ENCODE assay signal across 10 cellular contexts in the genomic region with DNA sequence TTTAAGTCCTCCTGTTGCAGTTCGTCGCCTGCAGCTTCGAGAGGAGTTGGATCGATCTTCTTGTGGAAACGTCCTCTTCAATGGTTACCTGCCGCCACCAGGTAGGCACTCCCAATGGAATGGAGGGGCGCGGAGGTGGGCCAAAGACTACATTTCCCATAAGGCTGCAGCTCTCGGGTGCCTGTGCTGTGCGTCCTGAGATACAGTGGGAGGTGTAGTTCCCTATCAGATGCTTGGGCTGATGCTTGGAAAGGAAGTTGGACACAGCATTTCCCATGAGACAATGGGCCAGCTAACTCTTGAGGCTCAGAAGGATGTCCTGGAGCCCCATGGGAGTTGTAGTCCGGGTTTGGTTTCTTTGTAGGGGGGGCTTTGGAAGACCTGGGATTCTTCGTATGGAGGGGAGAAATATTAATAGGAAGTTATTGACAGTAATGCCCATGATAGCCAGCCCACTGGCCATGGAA. TPM values are rescaled to one million over a fixed set of nuclear protein-coding genes. Genes with fewer than 3 reads are reported as not detected.
DNase-seq lines count a peak whose midpoint lies in the region; ATAC-seq and TF ChIP-seq lines count a peak whose summit lies in the region.
"Had no signal": no experiment of that assay in that cellular context is flagged by ENCODE, and none has a peak within 500 bp of the region (broad histone marks: within the 10 kb centered on the region; RNA-seq: fewer than 3 reads in every experiment).

No MANE protein-coding gene starts in this region.

- no peak overlapping the region for H3K27ac Mint-ChIP-seq in Calu3 (ENCODE audit: unreplicated experiment)
- no peak overlapping the region for H3K27ac Mint-ChIP-seq in memory B cell

- H3K9me3 ChIP-seq in HUES64 (ENCODE audit: insufficient read depth, low read depth, low read length): no peaks in the 10 kb centered on the region
- H3K9me3 ChIP-seq in WERI-Rb-1 (ENCODE audit: severe bottlenecking): no peaks in the 10 kb centered on the region

- H3K4me1 ChIP-seq in HUES64 (ENCODE audit: insufficient read depth, low read length): no peaks in the 10 kb centered on the region

- H3K36me3 ChIP-seq in HUES64 (ENCODE audit: insufficient read depth, low read length): peaks cover 26% of the 10 kb centered on the region
- peaks cover 19% of the 10 kb centered on the region for H3K36me3 ChIP-seq in WERI-Rb-1

- peak overlapping the region; percentile 4; the same call in 1 of the 2 replicates for H3K4me3 ChIP-seq in HUES64 (ENCODE audit: low read length)
- no peak overlapping the region for H3K4me3 ChIP-seq in WERI-Rb-1 (ENCODE audit: low read depth, low read length)

- H3K4me1 Mint-ChIP-seq in Calu3 (ENCODE audit: low read depth, unreplicated experiment) (peaks cover 13% of the 10 kb centered on the region), memory B cell (peaks cover 24% of the 10 kb centered on the region)

- intact Hi-C loops in Calu3 (cut with micrococcal nuclease; ENCODE audit: unreplicated experiment): no loop called here

- DNase-seq in Calu3: no peak
- DNase-seq in WERI-Rb-1: peak; percentile 43
- no peak for DNase-seq in memory B cell (ENCODE audit: low spot score in 2 of 2)
- DNase-seq in RWPE1 (ENCODE audit: low spot score): no peak
- DNase-seq in activated gamma-delta T cell treated with Interleukin-2 at 50 U/mL for 16 hours: no peak
- DNase-seq in NCI-H2107 (lab: John Stamatoyannopoulos, UW): no peak
- DNase-seq: foreskin keratinocyte, T1000 had no signal

- WGBS in HUES64: 77% methylated on average over 12 of the region's 12 CpGs

- peaks cover 45% of the 10 kb centered on the region for H3K36me3 Mint-ChIP-seq in Calu3 (ENCODE audit: insufficient read depth, unreplicated experiment)
- peaks cover 24% of the 10 kb centered on the region for H3K36me3 Mint-ChIP-seq in memory B cell

- BruUV-seq in Calu3 (replicated peaks; lab: Mats Ljungman, UMichigan): no TSS peak

- H3K9me3 Mint-ChIP-seq in Calu3 (ENCODE audit: low read depth, unreplicated experiment) (no peaks in the 10 kb centered on the region), memory B cell (no peaks in the 10 kb centered on the region)

- H3K27me3 Mint-ChIP-seq in Calu3 (ENCODE audit: unreplicated experiment): no peaks in the 10 kb centered on the region
- no peaks in the 10 kb centered on the region for H3K27me3 Mint-ChIP-seq in memory B cell

- peak overlapping the region; percentile 95 for H3K4me3 Mint-ChIP-seq in Calu3 (ENCODE audit: low read depth, unreplicated experiment)
- peak overlapping the region; percentile 48 for H3K4me3 Mint-ChIP-seq in memory B cell

- CTCF ChIA-PET in Calu3 (lab: Charles Lee) (no interaction called here), RWPE1 (lab: Yijun Ruan, JAX) (no interaction called here)

- H3K27ac ChIP-seq in HUES64 (ENCODE audit: low read depth, low read length) (no peak overlapping the region), WERI-Rb-1 (no peak overlapping the region), RWPE1 (no peak overlapping the region)
- H3K27ac ChIP-seq: foreskin keratinocyte had no signal

- POLR2A ChIA-PET in RWPE1 (lab: Yijun Ruan, JAX; ENCODE audit: low non-redundant PET): no interaction called here

- no peaks in the 10 kb centered on the region for H3K27me3 ChIP-seq in HUES64 (ENCODE audit: insufficient read depth, low read length)
- H3K27me3 ChIP-seq in WERI-Rb-1 (ENCODE audit: insufficient read depth, low read depth, severe bottlenecking): no peaks in the 10 kb centered on the region
- H3K27me3 ChIP-seq: foreskin keratinocyte had no signal

- ATAC-seq in memory B cell (ENCODE audit: low read depth) (no peak), HG02798 (IDR thresholded peaks at IDR 0.05; ENCODE audit: poor library complexity, unreplicated experiment) (no peak)
- ATAC-seq: foreskin keratinocyte had no signal

- TF ChIP-seq CTCF in Calu3 (IDR thresholded peaks at IDR 0.05; ENCODE audit: unreplicated experiment) (no peak), WERI-Rb-1 (IDR thresholded peaks at IDR 0.05; ENCODE audit: low read depth, low read length) (no peak), RWPE1 (conservative IDR thresholded peaks at IDR 0.05; ENCODE audit: low read depth) (no peak)

- H3K9ac ChIP-seq in HUES64 (ENCODE audit: low read depth, low read length): no peak overlapping the region

RNA-seq across cellular contexts. Expression of a gene that starts 1.8 kb away (rescaled TPM):
- total RNA-seq in Calu3 (2022): 117 TPM in 2 replicates
- 48.2 TPM for polyA plus RNA-seq in HUES64 (2013, experiment 1 of 2)
- 72.7 TPM for polyA plus RNA-seq in HUES64 (2013, experiment 2 of 2)

RNA-seq across cellular contexts. Expression of a gene that starts 22.7 kb away (rescaled TPM):
- total RNA-seq in Calu3 (2022): 14.1 and 20.3 TPM in 2 replicates
- 46.5 TPM for polyA plus RNA-seq in HUES64 (2013, experiment 1 of 2)
- 64.4 TPM for polyA plus RNA-seq in HUES64 (2013, experiment 2 of 2)
